In genomic region chr5:54671111-54671531, GRCh38 we compare ENCODE assay signal across 12 cellular contexts.
DNase-seq lines count a peak whose midpoint lies in the region; ATAC-seq and TF ChIP-seq lines count a peak whose summit lies in the region.
"Had no signal": no experiment of that assay in that cellular context is flagged by ENCODE, and none has a peak within 500 bp of the region (broad histone marks: within the 10 kb centered on the region; RNA-seq: fewer than 3 reads in every experiment).

No MANE protein-coding gene starts in this region.

- H3K4me3 ChIP-seq in body of pancreas (no peak overlapping the region), thoracic aorta (no peak overlapping the region), lower leg skin (ENCODE audit: low read depth, poor library complexity, severe bottlenecking) (no peak overlapping the region)
- H3K4me3 ChIP-seq: SK-N-MC, uterus had no signal

- ATAC-seq in body of pancreas (peak; percentile 24), left lobe of liver (peak; percentile 90), thoracic aorta (ENCODE audit: insufficient number of reproducible peaks, low FRiP score, low read depth) (peak; percentile 22)

- no peaks in the 10 kb centered on the region for H3K9me3 ChIP-seq in body of pancreas
- H3K9me3 ChIP-seq in thoracic aorta = no peaks in the 10 kb centered on the region
- H3K9me3 ChIP-seq: uterus had no signal

- TF ChIP-seq CTCF in body of pancreas (IDR thresholded peaks at IDR 0.05) (no peak), thoracic aorta (IDR thresholded peaks at IDR 0.05) (no peak), lower leg skin (IDR thresholded peaks at IDR 0.05) (no peak)

- H3K4me1 ChIP-seq in body of pancreas (no peaks in the 10 kb centered on the region), thoracic aorta (ENCODE audit: control insufficient read depth in 1 of 2, low read depth in 2 of 2) (peaks cover 20 to 44% of the 10 kb centered on the region in 2 donors)
- H3K4me1 ChIP-seq: uterus had no signal

- DNase-seq in SIG-M5 treated with dmso at 0.1 percent for 504 hours (lab: John Stamatoyannopoulos, UW; ENCODE audit: unreplicated experiment) = peak; percentile 66
- no peak for DNase-seq in SIG-M5 (lab: John Stamatoyannopoulos, UW)
- DNase-seq in body of pancreas = peak in 1 of 4 donors; percentile 35
- no peak for DNase-seq in left lobe of liver (ENCODE audit: low spot score)
- no peak for DNase-seq in thoracic aorta (ENCODE audit: low spot score)
- no peak for DNase-seq in germinal center (ENCODE audit: low spot score)
- DNase-seq in lower leg skin (ENCODE audit: low spot score in 2 of 2) = no peak
- DNase-seq in T-helper 9 cell = no peak
- DNase-seq: activated CD4-positive, alpha-beta memory T cell treated with anti-CD3 and anti-CD28 coated beads, Interleukin-2, amount 10 ng/mL, durations not matched to agents 7 days and 5 days; occipital lobe; uterus had no signal

- no peaks in the 10 kb centered on the region for H3K27me3 ChIP-seq in body of pancreas
- H3K27me3 ChIP-seq in thoracic aorta (replicated peaks; ENCODE audit: insufficient read depth) = no peaks in the 10 kb centered on the region
- H3K27me3 ChIP-seq: uterus had no signal

- intact Hi-C loops in body of pancreas (cut with DNase I) (no loop called here), lower leg skin (cut with DNase I; ENCODE audit: low total_unique reads) (no loop called here)

- WGBS in body of pancreas, 2 donors = 51 to 64% methylated on average over 4 of the region's 4 CpGs
- 33 to 38% methylated on average over 4 of the region's 4 CpGs for WGBS in lower leg skin, 2 donors

- TF ChIP-seq POLR2A in body of pancreas (IDR thresholded peaks at IDR 0.05) (no peak), lower leg skin (IDR thresholded peaks at IDR 0.05) (no peak)

- H3K27ac ChIP-seq in body of pancreas = no peak overlapping the region
- peak overlapping the region in 1 of 2 donors; percentile 67 for H3K27ac ChIP-seq in thoracic aorta
- H3K27ac ChIP-seq: SK-N-MC, uterus had no signal

- H3K36me3 ChIP-seq in body of pancreas (replicated peaks in 1 of 2; ENCODE audit: insufficient read depth in 1 of 2, low read depth in 2 of 2) (no peaks in the 10 kb centered on the region), thoracic aorta (no peaks in the 10 kb centered on the region)
- H3K36me3 ChIP-seq: uterus had no signal

Comparison
In these comparisons a context has a peak if more than half of its experiments do, and no peak if none do; other contexts are left out.
1. ATAC-seq: peak in every context shown above with its lines; median percentile 90 in left lobe of liver; 24 in body of pancreas; 22 in thoracic aorta.